13 cellular contexts compared by ENCODE assay signal in genomic region chr18:58993260-58993659, GRCh38.
DNase-seq lines count a peak whose midpoint lies in the region; ATAC-seq, FAIRE-seq and TF ChIP-seq lines count a peak whose summit lies in the region.
"Had no signal": no experiment of that assay in that cellular context is flagged by ENCODE, and none has a peak within 500 bp of the region (broad histone marks: within the 10 kb centered on the region; RNA-seq: fewer than 3 reads in every experiment).

No MANE protein-coding gene starts in this region.

- no peaks in the 10 kb centered on the region for H3K36me3 ChIP-seq in pancreas
- H3K36me3 ChIP-seq in naive thymus-derived CD4-positive, alpha-beta T cell (ENCODE audit: control insufficient read depth in 2 of 3, insufficient read depth in 3 of 3, low read length in 3 of 3), result no peaks in the 10 kb centered on the region

- 28 to 37% methylated on average over 4 of the region's 4 CpGs for WGBS in pancreas, 2 donors

- peaks cover 5 to 18% (median 10%) of the 10 kb centered on the region in 11 donors for H3K9me3 Mint-ChIP-seq in naive thymus-derived CD4-positive, alpha-beta T cell
- peaks cover 1% of the 10 kb centered on the region for H3K9me3 Mint-ChIP-seq in activated naive CD4-positive, alpha-beta T cell treated with anti-CD3 and anti-CD28 coated beads, Interleukin-2, amount 10 ng/mL, durations not matched to agents 7 days and 5 days

- H3K27me3 ChIP-seq in pancreas, result no peaks in the 10 kb centered on the region
- H3K27me3 ChIP-seq in naive thymus-derived CD4-positive, alpha-beta T cell (ENCODE audit: control insufficient read depth in 2 of 2, insufficient read depth in 2 of 2, low read length in 2 of 2), result no peaks in the 10 kb centered on the region

- ATAC-seq in pancreas, result peak; percentile 58 to 84 (median 82)
- no peak for ATAC-seq in naive thymus-derived CD4-positive, alpha-beta T cell
- ATAC-seq in GM18858 (IDR thresholded peaks at IDR 0.05; ENCODE audit: unreplicated experiment), result no peak
- ATAC-seq: activated T-helper 17 cell treated with anti-CD3 and anti-CD28 coated beads, Interleukin-2, amount 50 U/mL, for 72 hours had no signal

- CTCF ChIA-PET in naive thymus-derived CD4-positive, alpha-beta T cell (lab: Charles Lee), result no interaction called here
- CTCF ChIA-PET in activated naive CD4-positive, alpha-beta T cell treated with anti-CD3 and anti-CD28 coated beads, Interleukin-2, amount 10 ng/mL, durations not matched to agents 7 days and 5 days (lab: Charles Lee), result no interaction called here

- no peak for TF ChIP-seq CTCF in pancreas (IDR thresholded peaks at IDR 0.05)

- H3K4me3 Mint-ChIP-seq in naive thymus-derived CD4-positive, alpha-beta T cell, result no peak overlapping the region
- no peak overlapping the region for H3K4me3 Mint-ChIP-seq in activated naive CD4-positive, alpha-beta T cell treated with anti-CD3 and anti-CD28 coated beads, Interleukin-2, amount 10 ng/mL, durations not matched to agents 7 days and 5 days
- H3K4me3 Mint-ChIP-seq: activated T-helper 17 cell treated with anti-CD3 and anti-CD28 coated beads, Interleukin-2, amount 50 U/mL, for 72 hours; neural crest cell had no signal

- H3K27ac Mint-ChIP-seq in naive thymus-derived CD4-positive, alpha-beta T cell, result no peak overlapping the region
- no peak overlapping the region for H3K27ac Mint-ChIP-seq in activated naive CD4-positive, alpha-beta T cell treated with anti-CD3 and anti-CD28 coated beads, Interleukin-2, amount 10 ng/mL, durations not matched to agents 7 days and 5 days
- H3K27ac Mint-ChIP-seq: activated T-helper 17 cell treated with anti-CD3 and anti-CD28 coated beads, Interleukin-2, amount 50 U/mL, for 72 hours had no signal

- intact Hi-C loops in pancreas (cut with DNase I), result no loop called here
- intact Hi-C loops in naive thymus-derived CD4-positive, alpha-beta T cell (cut with micrococcal nuclease), result no loop called here

- H3K27ac ChIP-seq in pancreas, result peak overlapping the region in 2 of 4 donors; percentile 68 to 74
- H3K27ac ChIP-seq in naive thymus-derived CD4-positive, alpha-beta T cell (ENCODE audit: low read depth, low read length), result no peak overlapping the region

- POLR2A ChIA-PET in naive thymus-derived CD4-positive, alpha-beta T cell (lab: Charles Lee), result no interaction called here

- H3K4me3 ChIP-seq in pancreas, result no peak overlapping the region
- H3K4me3 ChIP-seq in naive thymus-derived CD4-positive, alpha-beta T cell (ENCODE audit: low read length), result no peak overlapping the region

- DNase-seq in AG20443 (ENCODE audit: low spot score) (peak; percentile 60), NCI-H2196 (lab: John Stamatoyannopoulos, UW; ENCODE audit: unreplicated experiment) (peak; percentile 21), dermis microvascular lymphatic vessel endothelial cell (ENCODE audit: low read depth in 2 of 2) (peak; percentile 93 to 94), pancreas (no peak), HT-29 (ENCODE audit: low spot score) (no peak)
- DNase-seq in naive thymus-derived CD4-positive, alpha-beta T cell, result no peak
- DNase-seq in activated naive CD4-positive, alpha-beta T cell treated with anti-CD3 and anti-CD28 coated beads, Interleukin-2, amount 10 ng/mL, durations not matched to agents 7 days and 5 days, result no peak
- DNase-seq: DMS53, NCI-H187 treated with DMSO at 0.1 percent for 48 hours, T-helper 2 cell had no signal

- H3K27me3 Mint-ChIP-seq in naive thymus-derived CD4-positive, alpha-beta T cell, result peaks cover 5 to 27% (median 16%) of the 10 kb centered on the region in 5 donors
- H3K27me3 Mint-ChIP-seq in activated naive CD4-positive, alpha-beta T cell treated with anti-CD3 and anti-CD28 coated beads, Interleukin-2, amount 10 ng/mL, durations not matched to agents 7 days and 5 days, result peaks cover 24% of the 10 kb centered on the region

- peaks cover 0 to 17% (median 5%) of the 10 kb centered on the region in 3 donors for H3K4me1 ChIP-seq in pancreas
- H3K4me1 ChIP-seq in naive thymus-derived CD4-positive, alpha-beta T cell (ENCODE audit: control insufficient read depth in 2 of 2, insufficient read depth in 2 of 2, low read length in 2 of 2), result no peaks in the 10 kb centered on the region

- no peaks in the 10 kb centered on the region for H3K4me1 Mint-ChIP-seq in naive thymus-derived CD4-positive, alpha-beta T cell
- no peaks in the 10 kb centered on the region for H3K4me1 Mint-ChIP-seq in activated naive CD4-positive, alpha-beta T cell treated with anti-CD3 and anti-CD28 coated beads, Interleukin-2, amount 10 ng/mL, durations not matched to agents 7 days and 5 days

- peak; percentile 59 for FAIRE-seq in pancreas (lab: Jason Lieb, UNC)

- H3K9me3 ChIP-seq in pancreas, result no peaks in the 10 kb centered on the region
- H3K9me3 ChIP-seq in naive thymus-derived CD4-positive, alpha-beta T cell (ENCODE audit: control insufficient read depth in 2 of 3, low read length in 3 of 3), result no peaks in the 10 kb centered on the region

- H3K36me3 Mint-ChIP-seq in naive thymus-derived CD4-positive, alpha-beta T cell, result peaks cover 0 to 4% (median 0%) of the 10 kb centered on the region in 5 donors
- H3K36me3 Mint-ChIP-seq in activated naive CD4-positive, alpha-beta T cell treated with anti-CD3 and anti-CD28 coated beads, Interleukin-2, amount 10 ng/mL, durations not matched to agents 7 days and 5 days, result no peaks in the 10 kb centered on the region

Comparison
In these comparisons a context has a peak if more than half of its experiments do, and no peak if none do; other contexts are left out.
1. DNase-seq: peak in AG20443 (single experiment), NCI-H2196 (single experiment) and dermis microvascular lymphatic vessel endothelial cell (2 of 2); none in pancreas (0 of 6), HT-29 (single experiment), naive thymus-derived CD4-positive, alpha-beta T cell (0 of 9) and activated naive CD4-positive, alpha-beta T cell treated with anti-CD3 and anti-CD28 coated beads, Interleukin-2, amount 10 ng/mL, durations not matched to agents 7 days and 5 days (single experiment).
2. ATAC-seq: peak in pancreas (4 of 4); none in naive thymus-derived CD4-positive, alpha-beta T cell (single experiment) and GM18858 (single experiment).